8 cellular contexts compared by ENCODE assay signal in genomic region chr1:24725209-24725651, GRCh38. TPM values are rescaled to one million over a fixed set of nuclear protein-coding genes. Genes with fewer than 3 reads are reported as not detected.
A peak's percentile ranks its signal among the peaks of the same experiment; 100 is the strongest.
DNase-seq lines count a peak whose midpoint lies in the region; ATAC-seq, FAIRE-seq and TF ChIP-seq lines count a peak whose summit lies in the region.
"Had no signal": no experiment of that assay in that cellular context is flagged by ENCODE, and none has a peak within 500 bp of the region (broad histone marks: within the 10 kb centered on the region; RNA-seq: fewer than 3 reads in every experiment).

No MANE protein-coding gene starts in this region.

- TF ChIP-seq CTCF in body of pancreas (IDR thresholded peaks at IDR 0.05) = no peak
- 0 out of 2 replicates have a peak, but pooled peaks have one; percentile 20 for TF ChIP-seq CTCF in HepG2 (CRISPR knock-in tag; IDR thresholded peaks at IDR 0.05)
- TF ChIP-seq CTCF in thyroid gland (IDR thresholded peaks at IDR 0.05) = no peak

- no peaks in the 10 kb centered on the region for H4K20me1 ChIP-seq in HepG2 (ENCODE audit: insufficient read depth, low read length)

- H3K27me3 ChIP-seq in HUES48 (ENCODE audit: control insufficient read depth, insufficient read depth, low read length) = no peaks in the 10 kb centered on the region
- no peaks in the 10 kb centered on the region for H3K27me3 ChIP-seq in body of pancreas
- no peaks in the 10 kb centered on the region for H3K27me3 ChIP-seq in HepG2 (ENCODE audit: control insufficient read depth in 1 of 2, insufficient read depth in 2 of 2, low read length in 2 of 2)
- no peaks in the 10 kb centered on the region for H3K27me3 ChIP-seq in thyroid gland

- H3K4me3 ChIP-seq in HUES48 (ENCODE audit: low read depth, low read length) (no peak overlapping the region), body of pancreas (no peak overlapping the region), HepG2 (replicated peaks in 1 of 3; ENCODE audit: insufficient read depth in 1 of 3, low read depth in 2 of 3, low read length in 3 of 3) (peak overlapping the region; percentile 55 to 72 (median 72)), thyroid gland (replicated peaks in 1 of 3) (no peak overlapping the region)

- no peak for DNase-seq in body of pancreas
- DNase-seq in HepG2 (ENCODE audit: low spot score) = peak; percentile 80
- DNase-seq in thyroid gland = no peak
- no peak for DNase-seq in NCI-H1048 (lab: John Stamatoyannopoulos, UW)
- no peak for DNase-seq in cortex of kidney (lab: John Stamatoyannopoulos, UW)
- no peak for DNase-seq in stimulated activated CD4-positive, alpha-beta T cell treated with anti-CD3 and anti-CD28 coated beads, Interleukin-12 subunit alpha, Interleukin-12 subunit beta, amount 100 ng/mL, for 4 hours
- DNase-seq: amniotic stem cell had no signal

- no peak overlapping the region for H2AFZ ChIP-seq in HepG2 (ENCODE audit: low read length)

- TF ChIP-seq POLR2A in body of pancreas (IDR thresholded peaks at IDR 0.05) = no peak
- TF ChIP-seq POLR2A in HepG2 (IDR thresholded peaks at IDR 0.05; ENCODE audit: insufficient read depth in 1 of 2, low read depth in 2 of 2, low read length in 2 of 2) = no peak
- no peak for TF ChIP-seq POLR2A in thyroid gland (IDR thresholded peaks at IDR 0.05)

- POLR2A ChIA-PET in HepG2 (lab: Yijun Ruan, JAX) = interaction anchor here (0.7 to 5.6 kb wide), 22 partner anchors 9 to 522 kb away, joined by 3 to 100 read pairs (median 4); partner anchors contain the start of genes CLIC4 and RSRP1

- H3K79me2 ChIP-seq in HepG2 (ENCODE audit: insufficient read depth, low read length) = no peaks in the 10 kb centered on the region

- H3K4me2 ChIP-seq in HepG2 (ENCODE audit: low read depth, low read length) = peak overlapping the region; percentile 86

- BruUV-seq in HepG2 (replicated peaks; lab: Mats Ljungman, UMichigan) = no TSS peak

- no peak for FAIRE-seq in HepG2 (lab: Jason Lieb, UNC)

- TF ChIP-seq EP300 in HepG2 (IDR thresholded peaks at IDR 0.05; ENCODE audit: low read depth in 2 of 2, low read length in 2 of 2) = no peak
- peak; percentile 54; the same call in 1 of the 2 replicates for TF ChIP-seq EP300 in HepG2 (CRISPR knock-in tag; IDR thresholded peaks at IDR 0.05; ENCODE audit: borderline replicate concordance)

- in situ Hi-C loops in HepG2 (cut with HindIII; ENCODE audit: extremely low pct_ligation_motif_present, low pct_unique_long_range_greater_than_20kb) = no loop called here

- 50 to 51% methylated on average over 4 to 5 of the region's 5 CpGs for WGBS in body of pancreas, 2 donors
- WGBS in HepG2 (ENCODE audit: low lambda C conversion rate) = 2% methylated on average over 5 of the region's 5 CpGs
- 46 to 55% methylated on average over 5 of the region's 5 CpGs for WGBS in thyroid gland, 2 donors

- peak; percentile 33 for ATAC-seq in body of pancreas
- ATAC-seq in HepG2 = peak; percentile 63

- H3K27ac ChIP-seq in HUES48 (ENCODE audit: low read depth, low read length) (peak overlapping the region; percentile 93), body of pancreas (peak overlapping the region in 2 of 4 donors; percentile 13 to 52), HepG2 (ENCODE audit: extremely low read length, insufficient read depth, low read length) (peak overlapping the region; percentile 88), thyroid gland (peak overlapping the region in 2 of 3 donors; percentile 23 to 36)

- intact Hi-C loops in body of pancreas (cut with DNase I) = no loop called here
- intact Hi-C loops in HepG2 (cut with micrococcal nuclease; ENCODE audit: unreplicated experiment) = loop anchor here (1.0 to 2.0 kb wide), 2 partner anchors 18 to 20 kb away; no protein-coding TSS in a partner anchor
- intact Hi-C loops in thyroid gland (cut with DNase I) = no loop called here

- CTCF ChIA-PET in HepG2 (lab: Yijun Ruan, JAX; ENCODE audit: low intra/inter-chr PET ratio, low total read pairs) = no interaction called here

- no peak overlapping the region for H3K9ac ChIP-seq in HUES48 (ENCODE audit: low read depth, low read length)
- peak overlapping the region; percentile 73 for H3K9ac ChIP-seq in HepG2 (ENCODE audit: insufficient read depth, low read depth, low read length)

- no peaks in the 10 kb centered on the region for H3K36me3 ChIP-seq in HUES48 (ENCODE audit: control insufficient read depth, insufficient read depth, low read length)
- no peaks in the 10 kb centered on the region for H3K36me3 ChIP-seq in body of pancreas (replicated peaks in 1 of 2; ENCODE audit: insufficient read depth in 1 of 2, low read depth in 2 of 2)
- H3K36me3 ChIP-seq in HepG2 (replicated peaks in 1 of 2; ENCODE audit: control insufficient read depth in 1 of 2, insufficient read depth in 2 of 2, low read length in 2 of 2) = no peaks in the 10 kb centered on the region
- H3K36me3 ChIP-seq in thyroid gland = no peaks in the 10 kb centered on the region

- peaks cover 26% of the 10 kb centered on the region for H3K4me1 ChIP-seq in HUES48 (ENCODE audit: control insufficient read depth, insufficient read depth, low read length)
- H3K4me1 ChIP-seq in body of pancreas = peaks cover 7% of the 10 kb centered on the region
- H3K4me1 ChIP-seq in HepG2 (ENCODE audit: insufficient read depth, low read length) = peaks cover 68% of the 10 kb centered on the region
- H3K4me1 ChIP-seq in thyroid gland = peaks cover 0 to 22% of the 10 kb centered on the region in 2 donors

- TF ChIP-seq RAD21 in HepG2 (CRISPR knock-in tag; IDR thresholded peaks at IDR 0.05) = no peak

- H3K9me3 ChIP-seq in HUES48 (ENCODE audit: control insufficient read depth, insufficient read depth, low read length) (0 out of 2 replicates have a peak, but pooled peaks cover under 1% of the 10 kb centered on the region), body of pancreas (no peaks in the 10 kb centered on the region), HepG2 (ENCODE audit: low read length) (no peaks in the 10 kb centered on the region), thyroid gland (no peaks in the 10 kb centered on the region)

TF ChIP-seq in HepG2, 621 proteins besides CTCF, POLR2A, EP300 and RAD21 (continues in another document):
- TF ChIP-seq ZNF317 (CRISPR knock-in tag; IDR thresholded peaks at IDR 0.05) (peak; percentile 60; the same call in 1 of the 2 replicates), NCOA2 (CRISPR knock-in tag; IDR thresholded peaks at IDR 0.05) (peak; percentile 39), ZFY (CRISPR knock-in tag; IDR thresholded peaks at IDR 0.05) (no peak), PAXIP1 (CRISPR knock-in tag; conservative IDR thresholded peaks at IDR 0.05) (no peak; the same call in 1 of the 2 replicates), SOX5 (CRISPR knock-in tag; IDR thresholded peaks at IDR 0.05; ENCODE audit: borderline replicate concordance) (peak; percentile 30; the same call in 1 of the 2 replicates), NR2C2 (CRISPR knock-in tag; IDR thresholded peaks at IDR 0.05; ENCODE audit: borderline replicate concordance) (peak; percentile 20; the same call in 1 of the 2 replicates), POLR2AphosphoS5 (IDR thresholded peaks at IDR 0.05; ENCODE audit: low read depth, low read length) (no peak)

RNA-seq across cellular contexts. Expression of gene CLIC4, which starts 20.0 kb away (rescaled TPM):
- total RNA-seq in body of pancreas = 10 to 100 TPM; 58.1 to 78.8 TPM
- total RNA-seq in HepG2 (2016; rRNA removed; fragmentation: Illumina TruSeq; extraction: Trizol) = 77.4 and 120 TPM in 2 replicates
- 5.2 and 5.7 TPM in 2 replicates for total RNA-seq in HepG2 (2016; cell fraction: cytosol; rRNA removed; fragmentation: Illumina TruSeq; extraction: Trizol; ENCODE audit: low read depth)
- total RNA-seq in HepG2 (2016; cell fraction: insoluble cytoplasmic fraction; rRNA removed; fragmentation: Illumina TruSeq; extraction: Trizol) = 79.6 and 107 TPM in 2 replicates
- 27.3 and 32.5 TPM in 2 replicates for total RNA-seq in HepG2 (2016; cell fraction: membrane; rRNA removed; fragmentation: Illumina TruSeq; extraction: Trizol)
- 53.7 and 61.5 TPM in 2 replicates for total RNA-seq in HepG2 (2016; cell fraction: nucleus; rRNA removed; fragmentation: Illumina TruSeq; extraction: Trizol)
- polyA plus RNA-seq in HepG2 (2011; rRNA removed) = 19.9 and 23.3 TPM in 2 replicates
- polyA plus RNA-seq in HepG2 (2011; cell fraction: cytosol; rRNA removed) = 15.6 and 24.0 TPM in 2 replicates
- polyA plus RNA-seq in HepG2 (2011; cell fraction: nucleus; rRNA removed) = 8.0 and 12.1 TPM in 2 replicates
- polyA plus RNA-seq in HepG2 (2012) = 51.1 and 58.9 TPM in 2 replicates
- 5.0 and 5.8 TPM in 2 replicates for polyA plus RNA-seq in HepG2 (2016; cell fraction: cytosol; fragmentation: Illumina TruSeq; extraction: Trizol; ENCODE audit: low read depth)
- polyA plus RNA-seq in HepG2 (2016; cell fraction: insoluble cytoplasmic fraction; fragmentation: Illumina TruSeq; extraction: Trizol; ENCODE audit: low read depth) = 122 and 132 TPM in 2 replicates
- polyA plus RNA-seq in HepG2 (2016; cell fraction: membrane; fragmentation: Illumina TruSeq; extraction: Trizol; ENCODE audit: low read depth) = 19.2 and 20.4 TPM in 2 replicates
- 62.7 and 67.7 TPM in 2 replicates for polyA plus RNA-seq in HepG2 (2016; cell fraction: nucleus; fragmentation: Illumina TruSeq; extraction: Trizol; ENCODE audit: insufficient read depth, low read depth)
- 11.1 and 23.5 TPM in 2 replicates for polyA minus RNA-seq in HepG2 (2011; rRNA and poly(A)+ RNA removed; ENCODE audit: low replicate concordance)
- polyA minus RNA-seq in HepG2 (2011; cell fraction: cytosol; rRNA and poly(A)+ RNA removed) = 41.9 and 45.3 TPM in 2 replicates
- polyA minus RNA-seq in HepG2 (2011; cell fraction: nucleus; rRNA and poly(A)+ RNA removed) = 31.5 and 33.2 TPM in 2 replicates
- total RNA-seq in thyroid gland = 100 to 1,000 TPM in 2 of 4 donors, 10 to 100 TPM in 2; 53.0 to 151 (median 95.3) TPM

Comparison
In these comparisons a context has a peak if more than half of its experiments do, and no peak if none do; other contexts are left out.
1. H3K4me3 ChIP-seq: peak in HepG2 (3 of 3); none in HUES48 (single experiment), body of pancreas (0 of 2) and thyroid gland (0 of 3).